8 cellular contexts compared by ENCODE assay signal in the genomic region with DNA sequence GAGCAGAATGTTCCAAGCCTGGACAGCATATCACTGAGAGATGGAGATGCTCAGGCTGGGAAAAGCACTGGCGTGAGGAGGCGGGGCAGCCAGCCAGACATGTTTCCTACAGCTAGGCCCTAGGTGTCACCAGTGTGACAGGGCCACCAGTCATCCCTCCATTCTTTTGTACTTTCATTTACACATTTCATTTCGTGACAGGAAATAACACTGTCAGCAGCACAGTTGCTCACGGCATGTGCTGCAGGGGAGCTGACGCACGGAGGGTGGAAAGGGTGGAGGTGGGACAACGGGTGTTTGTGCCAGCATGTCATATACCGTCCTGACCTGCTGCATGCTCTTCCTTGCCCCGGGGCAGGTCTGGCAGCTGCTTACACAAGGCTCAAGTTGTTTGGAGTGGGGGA. TPM values are rescaled to one million over a fixed set of nuclear protein-coding genes. Genes with fewer than 3 reads are reported as not detected.
DNase-seq lines count a peak whose midpoint lies in the region; ATAC-seq lines count a peak whose summit lies in the region.

No MANE protein-coding gene starts in this region.

- peaks cover 0 to 5% of the 10 kb centered on the region in 2 donors for H3K4me1 ChIP-seq in esophagus (ENCODE audit: control insufficient read depth in 2 of 2, insufficient read depth in 2 of 2, low read length in 1 of 2)

- WGBS in esophagus, 2 donors, result 26 to 31% methylated on average over 9 of the region's 9 CpGs

- H3K27me3 ChIP-seq in esophagus (ENCODE audit: control insufficient read depth in 1 of 2, insufficient read depth in 2 of 2, low read length in 2 of 2), result no peaks in the 10 kb centered on the region

- peak; percentile 43 for ATAC-seq in GM19455 (IDR thresholded peaks at IDR 0.05; ENCODE audit: unreplicated experiment)
- ATAC-seq in HG03520 (IDR thresholded peaks at IDR 0.05; ENCODE audit: unreplicated experiment), result peak; percentile 94

- H3K36me3 ChIP-seq in esophagus (ENCODE audit: control insufficient read depth in 2 of 2, insufficient read depth in 2 of 2, low read length in 1 of 2), result no peaks in the 10 kb centered on the region

- peak overlapping the region; percentile 58 to 74 for H3K27ac ChIP-seq in esophagus (ENCODE audit: low read depth in 2 of 2, low read length in 1 of 2)

- H3K4me3 ChIP-seq in esophagus (ENCODE audit: low read depth in 1 of 2, low read length in 2 of 2), result no peak overlapping the region

- DNase-seq in COR-L47 (lab: John Stamatoyannopoulos, UW), result peak; percentile 21
- peak; percentile 82 to 85 for DNase-seq in activated CD4-positive, alpha-beta T cell treated with anti-CD3 and anti-CD28 coated beads, Interleukin-2, amount 50 U/mL, for 4 hours
- peak; percentile 65 for DNase-seq in stimulated activated CD8-positive, alpha-beta memory T cell treated with anti-CD3 and anti-CD28 coated beads, Interleukin-12 subunit alpha, Interleukin-12 subunit beta, amount 100 ng/mL, for 24 hours (ENCODE audit: extremely low read depth)
- DNase-seq in germinal center (ENCODE audit: low spot score), result no peak
- no peak for DNase-seq in AG08395 (ENCODE audit: low spot score)

- no peaks in the 10 kb centered on the region for H3K9me3 ChIP-seq in esophagus (ENCODE audit: control insufficient read depth in 2 of 2, insufficient read depth in 1 of 2, low read depth in 1 of 2, low read length in 1 of 2)

RNA-seq across cellular contexts. Expression of gene CEMIP2, which starts 14.8 kb away (rescaled TPM):
- 1 to 10 TPM; 5.5 to 5.8 TPM for polyA plus RNA-seq in esophagus

Comparison
In these comparisons a context has a peak if more than half of its experiments do, and no peak if none do; other contexts are left out.
1. DNase-seq: peak in COR-L47 (single experiment), activated CD4-positive, alpha-beta T cell treated with anti-CD3 and anti-CD28 coated beads, Interleukin-2, amount 50 U/mL, for 4 hours (2 of 2) and stimulated activated CD8-positive, alpha-beta memory T cell treated with anti-CD3 and anti-CD28 coated beads, Interleukin-12 subunit alpha, Interleukin-12 subunit beta, amount 100 ng/mL, for 24 hours (single experiment); none in germinal center (single experiment) and AG08395 (single experiment).